ENCODE assay signal across 8 cellular contexts in the genomic region with DNA sequence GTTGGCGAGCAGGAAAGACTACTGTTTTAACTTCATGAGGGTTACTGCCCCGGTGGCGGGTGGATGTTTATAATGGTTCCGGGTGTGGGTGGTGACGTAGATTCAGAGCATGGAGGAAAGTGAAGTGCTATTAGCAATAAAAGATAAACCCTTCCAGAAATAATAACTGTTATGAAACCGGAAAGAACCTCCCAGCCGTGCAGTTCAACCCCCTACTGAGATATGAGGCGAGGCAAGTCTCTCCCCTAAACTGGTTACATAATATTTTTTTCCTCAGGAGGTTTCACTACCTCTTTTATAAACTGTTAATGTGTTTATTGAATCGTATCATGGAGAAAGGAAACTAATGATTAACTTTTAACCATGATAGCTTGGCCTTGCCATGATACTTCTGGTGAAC. TPM values are rescaled to one million over a fixed set of nuclear protein-coding genes. Genes with fewer than 3 reads are reported as not detected.
DNase-seq lines count a peak whose midpoint lies in the region; ATAC-seq, FAIRE-seq and TF ChIP-seq lines count a peak whose summit lies in the region.

No MANE protein-coding gene starts in this region.

- H3K27me3 Mint-ChIP-seq in activated CD8-positive, alpha-beta T cell treated with anti-CD3 and anti-CD28 coated beads for 36 hours, result peaks cover 2% of the 10 kb centered on the region

- TF ChIP-seq CTCF in A549 (IDR thresholded peaks at IDR 0.05), result no peak
- TF ChIP-seq CTCF in activated CD8-positive, alpha-beta T cell treated with anti-CD3 and anti-CD28 coated beads for 36 hours (IDR thresholded peaks at IDR 0.05), result no peak

- no peak overlapping the region for H3K9ac ChIP-seq in endocrine pancreas (ENCODE audit: control insufficient read depth, insufficient read depth, low read length)

- H3K36me3 ChIP-seq in endocrine pancreas (ENCODE audit: control insufficient read depth, insufficient read depth, low read length), result no peaks in the 10 kb centered on the region

- H3K27ac ChIP-seq in A549, result no peak overlapping the region

- TF ChIP-seq POLR2A in A549 (IDR thresholded peaks at IDR 0.05; ENCODE audit: low read length), result no peak
- TF ChIP-seq POLR2A in erythroblast (IDR thresholded peaks at IDR 0.05; ENCODE audit: low read length), result no peak

- DNase-seq in A549 (ENCODE audit: low read depth in 1 of 2, low spot score in 1 of 2), result peak in 1 of 2 experiments; percentile 12
- no peak for DNase-seq in erythroblast (lab: John Stamatoyannopoulos, UW)
- DNase-seq in posterior vena cava (ENCODE audit: low spot score), result no peak
- DNase-seq in activated CD8-positive, alpha-beta T cell treated with anti-CD3 and anti-CD28 coated beads for 36 hours, result no peak
- DNase-seq in mesenteric fat pad (ENCODE audit: low spot score), result no peak

- no peak for ATAC-seq in A549
- ATAC-seq in GM19452 (IDR thresholded peaks at IDR 0.05; ENCODE audit: unreplicated experiment), result peak; percentile 85
- ATAC-seq in HG03432 (IDR thresholded peaks at IDR 0.05; ENCODE audit: unreplicated experiment), result peak; percentile 92
- ATAC-seq in activated CD8-positive, alpha-beta T cell treated with anti-CD3 and anti-CD28 coated beads for 36 hours, result no peak

- no peak overlapping the region for H3K27ac Mint-ChIP-seq in activated CD8-positive, alpha-beta T cell treated with anti-CD3 and anti-CD28 coated beads for 36 hours

- CTCF ChIA-PET in A549 (lab: Yijun Ruan, JAX), result no interaction called here
- CTCF ChIA-PET in activated CD8-positive, alpha-beta T cell treated with anti-CD3 and anti-CD28 coated beads for 36 hours (lab: Charles Lee), result no interaction called here

- TF ChIP-seq RAD21 in A549 (conservative IDR thresholded peaks at IDR 0.05 in 1 of 2, IDR thresholded peaks at IDR 0.05 in 1 of 2), result no peak

- H3K4me3 ChIP-seq in A549, result no peak overlapping the region
- H3K4me3 ChIP-seq in endocrine pancreas (ENCODE audit: control insufficient read depth, insufficient read depth, low read length), result peak overlapping the region; percentile 50

- 0 out of 3 replicates have a peak overlapping the region, but pooled peaks have one; percentile 30 for H3K4me2 ChIP-seq in A549

- no peaks in the 10 kb centered on the region for H3K9me3 ChIP-seq in A549
- H3K9me3 ChIP-seq in endocrine pancreas (ENCODE audit: control insufficient read depth, low read length), result no peaks in the 10 kb centered on the region

- WGBS in A549 (ENCODE audit: missing lambda C conversion rate), result 24% methylated on average over 9 of the region's 9 CpGs

- peaks cover 15% of the 10 kb centered on the region for H3K9me3 Mint-ChIP-seq in activated CD8-positive, alpha-beta T cell treated with anti-CD3 and anti-CD28 coated beads for 36 hours

- H3K36me3 Mint-ChIP-seq in activated CD8-positive, alpha-beta T cell treated with anti-CD3 and anti-CD28 coated beads for 36 hours (ENCODE audit: low read depth), result peaks cover 4% of the 10 kb centered on the region

- H3K27me3 ChIP-seq in endocrine pancreas (ENCODE audit: control insufficient read depth, insufficient read depth, low read length), result no peaks in the 10 kb centered on the region

- FAIRE-seq in A549 (lab: Jason Lieb, UNC), result no peak

- H3K4me3 Mint-ChIP-seq in activated CD8-positive, alpha-beta T cell treated with anti-CD3 and anti-CD28 coated beads for 36 hours, result no peak overlapping the region

- intact Hi-C loops in posterior vena cava (cut with DNase I), result no loop called here
- intact Hi-C loops in activated CD8-positive, alpha-beta T cell treated with anti-CD3 and anti-CD28 coated beads for 36 hours (cut with micrococcal nuclease), result no loop called here

- POLR2A ChIA-PET in A549 (lab: Yijun Ruan, JAX), result no interaction called here
- POLR2A ChIA-PET in activated CD8-positive, alpha-beta T cell treated with anti-CD3 and anti-CD28 coated beads for 36 hours (lab: Charles Lee), result no interaction called here

- H3K4me1 ChIP-seq in A549 (no peaks in the 10 kb centered on the region), endocrine pancreas (ENCODE audit: control insufficient read depth, insufficient read depth, low read length) (peaks cover 4% of the 10 kb centered on the region)

- no peak for TF ChIP-seq EP300 in A549 (IDR thresholded peaks at IDR 0.05)

- peaks cover 11% of the 10 kb centered on the region for H3K4me1 Mint-ChIP-seq in activated CD8-positive, alpha-beta T cell treated with anti-CD3 and anti-CD28 coated beads for 36 hours (ENCODE audit: low read depth)

TF ChIP-seq in A549, 52 proteins besides CTCF, POLR2A, EP300 and RAD21:
- TF ChIP-seq, protein P1, sequence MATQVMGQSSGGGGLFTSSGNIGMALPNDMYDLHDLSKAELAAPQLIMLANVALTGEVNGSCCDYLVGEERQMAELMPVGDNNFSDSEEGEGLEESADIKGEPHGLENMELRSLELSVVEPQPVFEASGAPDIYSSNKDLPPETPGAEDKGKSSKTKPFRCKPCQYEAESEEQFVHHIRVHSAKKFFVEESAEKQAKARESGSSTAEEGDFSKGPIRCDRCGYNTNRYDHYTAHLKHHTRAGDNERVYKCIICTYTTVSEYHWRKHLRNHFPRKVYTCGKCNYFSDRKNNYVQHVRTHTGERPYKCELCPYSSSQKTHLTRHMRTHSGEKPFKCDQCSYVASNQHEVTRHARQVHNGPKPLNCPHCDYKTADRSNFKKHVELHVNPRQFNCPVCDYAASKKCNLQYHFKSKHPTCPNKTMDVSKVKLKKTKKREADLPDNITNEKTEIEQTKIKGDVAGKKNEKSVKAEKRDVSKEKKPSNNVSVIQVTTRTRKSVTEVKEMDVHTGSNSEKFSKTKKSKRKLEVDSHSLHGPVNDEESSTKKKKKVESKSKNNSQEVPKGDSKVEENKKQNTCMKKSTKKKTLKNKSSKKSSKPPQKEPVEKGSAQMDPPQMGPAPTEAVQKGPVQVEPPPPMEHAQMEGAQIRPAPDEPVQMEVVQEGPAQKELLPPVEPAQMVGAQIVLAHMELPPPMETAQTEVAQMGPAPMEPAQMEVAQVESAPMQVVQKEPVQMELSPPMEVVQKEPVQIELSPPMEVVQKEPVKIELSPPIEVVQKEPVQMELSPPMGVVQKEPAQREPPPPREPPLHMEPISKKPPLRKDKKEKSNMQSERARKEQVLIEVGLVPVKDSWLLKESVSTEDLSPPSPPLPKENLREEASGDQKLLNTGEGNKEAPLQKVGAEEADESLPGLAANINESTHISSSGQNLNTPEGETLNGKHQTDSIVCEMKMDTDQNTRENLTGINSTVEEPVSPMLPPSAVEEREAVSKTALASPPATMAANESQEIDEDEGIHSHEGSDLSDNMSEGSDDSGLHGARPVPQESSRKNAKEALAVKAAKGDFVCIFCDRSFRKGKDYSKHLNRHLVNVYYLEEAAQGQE (IDR thresholded peaks at IDR 0.05), result no peak
- TF ChIP-seq MYC (IDR thresholded peaks at IDR 0.05; ENCODE audit: borderline replicate concordance, low read length) (no peak), ZC3H11A (IDR thresholded peaks at IDR 0.05) (no peak), CHD2 (IDR thresholded peaks at IDR 0.05; ENCODE audit: low read length, partially characterized antibody) (no peak)
- TF ChIP-seq, protein P2, sequence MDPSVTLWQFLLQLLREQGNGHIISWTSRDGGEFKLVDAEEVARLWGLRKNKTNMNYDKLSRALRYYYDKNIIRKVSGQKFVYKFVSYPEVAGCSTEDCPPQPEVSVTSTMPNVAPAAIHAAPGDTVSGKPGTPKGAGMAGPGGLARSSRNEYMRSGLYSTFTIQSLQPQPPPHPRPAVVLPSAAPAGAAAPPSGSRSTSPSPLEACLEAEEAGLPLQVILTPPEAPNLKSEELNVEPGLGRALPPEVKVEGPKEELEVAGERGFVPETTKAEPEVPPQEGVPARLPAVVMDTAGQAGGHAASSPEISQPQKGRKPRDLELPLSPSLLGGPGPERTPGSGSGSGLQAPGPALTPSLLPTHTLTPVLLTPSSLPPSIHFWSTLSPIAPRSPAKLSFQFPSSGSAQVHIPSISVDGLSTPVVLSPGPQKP (IDR thresholded peaks at IDR 0.05; ENCODE audit: low read depth, low read length), result no peak
- TF ChIP-seq, protein P3, sequence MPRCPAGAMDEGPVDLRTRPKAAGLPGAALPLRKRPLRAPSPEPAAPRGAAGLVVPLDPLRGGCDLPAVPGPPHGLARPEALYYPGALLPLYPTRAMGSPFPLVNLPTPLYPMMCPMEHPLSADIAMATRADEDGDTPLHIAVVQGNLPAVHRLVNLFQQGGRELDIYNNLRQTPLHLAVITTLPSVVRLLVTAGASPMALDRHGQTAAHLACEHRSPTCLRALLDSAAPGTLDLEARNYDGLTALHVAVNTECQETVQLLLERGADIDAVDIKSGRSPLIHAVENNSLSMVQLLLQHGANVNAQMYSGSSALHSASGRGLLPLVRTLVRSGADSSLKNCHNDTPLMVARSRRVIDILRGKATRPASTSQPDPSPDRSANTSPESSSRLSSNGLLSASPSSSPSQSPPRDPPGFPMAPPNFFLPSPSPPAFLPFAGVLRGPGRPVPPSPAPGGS (IDR thresholded peaks at IDR 0.05), result no peak

RNA-seq across cellular contexts. Expression of a gene that starts 33.9 kb away (rescaled TPM):
- 17.9 and 20.6 TPM in 2 replicates for polyA plus RNA-seq in A549 (2011; rRNA removed)
- polyA plus RNA-seq in A549 (2012; cell fraction: cytosol; rRNA removed), result 11.6 and 12.2 TPM in 2 replicates
- polyA plus RNA-seq in A549 (2012; cell fraction: nucleus; rRNA removed), result 19.3 and 21.1 TPM in 2 replicates
- 13.6 to 15.2 TPM (median 14.1 TPM) in 3 replicates for polyA plus RNA-seq in A549 (2017; fragmentation: RNase III; extraction: RNeasy Plus Mini Kit Qiagen cat#74134 plus additional on column Dnase treatment)
- polyA minus RNA-seq in A549 (2011; rRNA and poly(A)+ RNA removed), result 12.7 and 16.3 TPM in 2 replicates
- total RNA-seq in posterior vena cava, result 10 to 100 TPM; 17.0 to 17.4 TPM
- total RNA-seq in activated CD8-positive, alpha-beta T cell treated with anti-CD3 and anti-CD28 coated beads for 36 hours, result 10 to 100 TPM; 44.4 to 46.6 TPM
- total RNA-seq in mesenteric fat pad, result 22.5 TPM

Comparison
In these comparisons a context has a peak if more than half of its experiments do, and no peak if none do; other contexts are left out.
1. ATAC-seq: peak in GM19452 (single experiment) and HG03432 (single experiment); none in A549 (0 of 2) and activated CD8-positive, alpha-beta T cell treated with anti-CD3 and anti-CD28 coated beads for 36 hours (single experiment).